In the genomic region with DNA sequence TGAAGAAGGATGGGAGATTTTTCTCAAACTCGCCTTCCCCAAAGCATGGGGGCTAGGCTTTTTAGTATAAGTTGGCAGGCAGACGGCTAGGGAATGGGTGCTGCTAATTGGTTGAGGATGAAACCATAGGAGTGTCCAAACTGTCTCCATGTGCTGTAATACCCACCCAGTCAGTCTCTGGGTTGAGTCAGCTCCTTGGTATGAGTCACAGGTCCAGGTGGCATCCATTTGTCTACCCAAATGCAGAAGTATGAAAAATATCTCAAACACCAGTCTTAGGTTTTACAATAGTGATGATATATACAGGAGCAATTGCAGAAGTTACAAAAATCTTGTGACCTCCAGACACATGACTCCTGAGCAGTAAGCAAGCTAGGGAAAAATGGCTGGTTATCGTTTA, we compare ENCODE assay signal across 1 cellular context.
TF ChIP-seq lines count a peak whose summit lies in the region.

No MANE protein-coding gene starts in this region.

TF ChIP-seq in GM23338, 12 proteins besides CTCF, POLR2A, EP300 and RAD21 (continued from another document):
- TF ChIP-seq, protein P1, sequence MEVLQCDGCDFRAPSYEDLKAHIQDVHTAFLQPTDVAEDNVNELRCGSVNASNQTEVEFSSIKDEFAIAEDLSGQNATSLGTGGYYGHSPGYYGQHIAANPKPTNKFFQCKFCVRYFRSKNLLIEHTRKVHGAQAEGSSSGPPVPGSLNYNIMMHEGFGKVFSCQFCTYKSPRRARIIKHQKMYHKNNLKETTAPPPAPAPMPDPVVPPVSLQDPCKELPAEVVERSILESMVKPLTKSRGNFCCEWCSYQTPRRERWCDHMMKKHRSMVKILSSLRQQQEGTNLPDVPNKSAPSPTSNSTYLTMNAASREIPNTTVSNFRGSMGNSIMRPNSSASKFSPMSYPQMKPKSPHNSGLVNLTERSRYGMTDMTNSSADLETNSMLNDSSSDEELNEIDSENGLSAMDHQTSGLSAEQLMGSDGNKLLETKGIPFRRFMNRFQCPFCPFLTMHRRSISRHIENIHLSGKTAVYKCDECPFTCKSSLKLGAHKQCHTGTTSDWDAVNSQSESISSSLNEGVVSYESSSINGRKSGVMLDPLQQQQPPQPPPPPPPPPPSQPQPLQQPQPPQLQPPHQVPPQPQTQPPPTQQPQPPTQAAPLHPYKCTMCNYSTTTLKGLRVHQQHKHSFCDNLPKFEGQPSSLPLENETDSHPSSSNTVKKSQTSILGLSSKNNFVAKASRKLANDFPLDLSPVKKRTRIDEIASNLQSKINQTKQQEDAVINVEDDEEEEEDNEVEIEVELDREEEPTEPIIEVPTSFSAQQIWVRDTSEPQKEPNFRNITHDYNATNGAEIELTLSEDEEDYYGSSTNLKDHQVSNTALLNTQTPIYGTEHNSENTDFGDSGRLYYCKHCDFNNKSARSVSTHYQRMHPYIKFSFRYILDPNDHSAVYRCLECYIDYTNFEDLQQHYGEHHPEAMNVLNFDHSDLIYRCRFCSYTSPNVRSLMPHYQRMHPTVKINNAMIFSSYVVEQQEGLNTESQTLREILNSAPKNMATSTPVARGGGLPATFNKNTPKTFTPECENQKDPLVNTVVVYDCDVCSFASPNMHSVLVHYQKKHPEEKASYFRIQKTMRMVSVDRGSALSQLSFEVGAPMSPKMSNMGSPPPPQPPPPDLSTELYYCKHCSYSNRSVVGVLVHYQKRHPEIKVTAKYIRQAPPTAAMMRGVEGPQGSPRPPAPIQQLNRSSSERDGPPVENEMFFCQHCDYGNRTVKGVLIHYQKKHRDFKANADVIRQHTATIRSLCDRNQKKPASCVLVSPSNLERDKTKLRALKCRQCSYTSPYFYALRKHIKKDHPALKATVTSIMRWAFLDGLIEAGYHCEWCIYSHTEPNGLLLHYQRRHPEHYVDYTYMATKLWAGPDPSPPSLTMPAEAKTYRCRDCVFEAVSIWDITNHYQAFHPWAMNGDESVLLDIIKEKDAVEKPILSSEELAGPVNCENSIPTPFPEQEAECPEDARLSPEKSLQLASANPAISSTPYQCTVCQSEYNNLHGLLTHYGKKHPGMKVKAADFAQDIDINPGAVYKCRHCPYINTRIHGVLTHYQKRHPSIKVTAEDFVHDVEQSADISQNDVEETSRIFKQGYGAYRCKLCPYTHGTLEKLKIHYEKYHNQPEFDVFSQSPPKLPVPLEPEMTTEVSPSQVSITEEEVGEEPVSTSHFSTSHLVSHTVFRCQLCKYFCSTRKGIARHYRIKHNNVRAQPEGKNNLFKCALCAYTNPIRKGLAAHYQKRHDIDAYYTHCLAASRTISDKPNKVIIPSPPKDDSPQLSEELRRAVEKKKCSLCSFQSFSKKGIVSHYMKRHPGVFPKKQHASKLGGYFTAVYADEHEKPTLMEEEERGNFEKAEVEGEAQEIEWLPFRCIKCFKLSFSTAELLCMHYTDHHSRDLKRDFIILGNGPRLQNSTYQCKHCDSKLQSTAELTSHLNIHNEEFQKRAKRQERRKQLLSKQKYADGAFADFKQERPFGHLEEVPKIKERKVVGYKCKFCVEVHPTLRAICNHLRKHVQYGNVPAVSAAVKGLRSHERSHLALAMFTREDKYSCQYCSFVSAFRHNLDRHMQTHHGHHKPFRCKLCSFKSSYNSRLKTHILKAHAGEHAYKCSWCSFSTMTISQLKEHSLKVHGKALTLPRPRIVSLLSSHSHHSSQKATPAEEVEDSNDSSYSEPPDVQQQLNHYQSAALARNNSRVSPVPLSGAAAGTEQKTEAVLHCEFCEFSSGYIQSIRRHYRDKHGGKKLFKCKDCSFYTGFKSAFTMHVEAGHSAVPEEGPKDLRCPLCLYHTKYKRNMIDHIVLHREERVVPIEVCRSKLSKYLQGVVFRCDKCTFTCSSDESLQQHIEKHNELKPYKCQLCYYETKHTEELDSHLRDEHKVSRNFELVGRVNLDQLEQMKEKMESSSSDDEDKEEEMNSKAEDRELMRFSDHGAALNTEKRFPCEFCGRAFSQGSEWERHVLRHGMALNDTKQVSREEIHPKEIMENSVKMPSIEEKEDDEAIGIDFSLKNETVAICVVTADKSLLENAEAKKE (CRISPR knock-in tag; IDR thresholded peaks at IDR 0.05): no peak
- TF ChIP-seq EZH2 (IDR thresholded peaks at IDR 0.05; ENCODE audit: low read depth, unreplicated experiment): no peak
- TF ChIP-seq EZH2phosphoT487 (IDR thresholded peaks at IDR 0.05; ENCODE audit: unreplicated experiment): no peak
- TF ChIP-seq, protein P2, sequence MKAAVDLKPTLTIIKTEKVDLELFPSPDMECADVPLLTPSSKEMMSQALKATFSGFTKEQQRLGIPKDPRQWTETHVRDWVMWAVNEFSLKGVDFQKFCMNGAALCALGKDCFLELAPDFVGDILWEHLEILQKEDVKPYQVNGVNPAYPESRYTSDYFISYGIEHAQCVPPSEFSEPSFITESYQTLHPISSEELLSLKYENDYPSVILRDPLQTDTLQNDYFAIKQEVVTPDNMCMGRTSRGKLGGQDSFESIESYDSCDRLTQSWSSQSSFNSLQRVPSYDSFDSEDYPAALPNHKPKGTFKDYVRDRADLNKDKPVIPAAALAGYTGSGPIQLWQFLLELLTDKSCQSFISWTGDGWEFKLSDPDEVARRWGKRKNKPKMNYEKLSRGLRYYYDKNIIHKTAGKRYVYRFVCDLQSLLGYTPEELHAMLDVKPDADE (IDR thresholded peaks at IDR 0.05): no peak
- TF ChIP-seq, protein P3, sequence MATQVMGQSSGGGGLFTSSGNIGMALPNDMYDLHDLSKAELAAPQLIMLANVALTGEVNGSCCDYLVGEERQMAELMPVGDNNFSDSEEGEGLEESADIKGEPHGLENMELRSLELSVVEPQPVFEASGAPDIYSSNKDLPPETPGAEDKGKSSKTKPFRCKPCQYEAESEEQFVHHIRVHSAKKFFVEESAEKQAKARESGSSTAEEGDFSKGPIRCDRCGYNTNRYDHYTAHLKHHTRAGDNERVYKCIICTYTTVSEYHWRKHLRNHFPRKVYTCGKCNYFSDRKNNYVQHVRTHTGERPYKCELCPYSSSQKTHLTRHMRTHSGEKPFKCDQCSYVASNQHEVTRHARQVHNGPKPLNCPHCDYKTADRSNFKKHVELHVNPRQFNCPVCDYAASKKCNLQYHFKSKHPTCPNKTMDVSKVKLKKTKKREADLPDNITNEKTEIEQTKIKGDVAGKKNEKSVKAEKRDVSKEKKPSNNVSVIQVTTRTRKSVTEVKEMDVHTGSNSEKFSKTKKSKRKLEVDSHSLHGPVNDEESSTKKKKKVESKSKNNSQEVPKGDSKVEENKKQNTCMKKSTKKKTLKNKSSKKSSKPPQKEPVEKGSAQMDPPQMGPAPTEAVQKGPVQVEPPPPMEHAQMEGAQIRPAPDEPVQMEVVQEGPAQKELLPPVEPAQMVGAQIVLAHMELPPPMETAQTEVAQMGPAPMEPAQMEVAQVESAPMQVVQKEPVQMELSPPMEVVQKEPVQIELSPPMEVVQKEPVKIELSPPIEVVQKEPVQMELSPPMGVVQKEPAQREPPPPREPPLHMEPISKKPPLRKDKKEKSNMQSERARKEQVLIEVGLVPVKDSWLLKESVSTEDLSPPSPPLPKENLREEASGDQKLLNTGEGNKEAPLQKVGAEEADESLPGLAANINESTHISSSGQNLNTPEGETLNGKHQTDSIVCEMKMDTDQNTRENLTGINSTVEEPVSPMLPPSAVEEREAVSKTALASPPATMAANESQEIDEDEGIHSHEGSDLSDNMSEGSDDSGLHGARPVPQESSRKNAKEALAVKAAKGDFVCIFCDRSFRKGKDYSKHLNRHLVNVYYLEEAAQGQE (IDR thresholded peaks at IDR 0.05; ENCODE audit: unreplicated experiment): no peak
- TF ChIP-seq JUNB (IDR thresholded peaks at IDR 0.05; ENCODE audit: unreplicated experiment): no peak
- no peak for TF ChIP-seq STAT1 (IDR thresholded peaks at IDR 0.05; ENCODE audit: unreplicated experiment)
